24 cellular contexts compared by ENCODE assay signal in genomic region chr4:186015212-186015817, GRCh38. TPM values are rescaled to one million over a fixed set of nuclear protein-coding genes. Genes with fewer than 3 reads are reported as not detected.
DNase-seq lines count a peak whose midpoint lies in the region; ATAC-seq, FAIRE-seq and TF ChIP-seq lines count a peak whose summit lies in the region.
"Had no signal": no experiment of that assay in that cellular context is flagged by ENCODE, and none has a peak within 500 bp of the region (broad histone marks: within the 10 kb centered on the region; RNA-seq: fewer than 3 reads in every experiment).

No MANE protein-coding gene starts in this region.

- H4K20me1 ChIP-seq in GM23338 (replicated peaks; ENCODE audit: insufficient read depth) = no peaks in the 10 kb centered on the region
- H4K20me1 ChIP-seq in PC-3 (ENCODE audit: low read length) = no peaks in the 10 kb centered on the region

- ATAC-seq in GM23338 = peak; percentile 33; the same call in 2 of the 3 replicates
- no peak; the same call in 1 of the 2 replicates for ATAC-seq in PC-3
- ATAC-seq in Right ventricle myocardium superior (ENCODE audit: poor library complexity) = peak; percentile 87
- ATAC-seq in GM19328 (IDR thresholded peaks at IDR 0.05; ENCODE audit: unreplicated experiment) = no peak
- ATAC-seq: stimulated activated effector memory CD8-positive, alpha-beta T cell treated with anti-CD3 and anti-CD28 coated beads, Interleukin-12 subunit alpha, Interleukin-12 subunit beta, amount 100 ng/mL, for 72 hours had no signal

- H3K27me3 Mint-ChIP-seq in GM23338 (ENCODE audit: insufficient read depth, low read depth, poor library complexity) = peaks cover 6% of the 10 kb centered on the region
- H3K27me3 Mint-ChIP-seq: activated naive CD8-positive, alpha-beta T cell treated with anti-CD3 and anti-CD28 coated beads, Interleukin-2, amount 10 ng/mL, durations not matched to agents 7 days and 5 days; CD4-positive, CD25-positive, alpha-beta regulatory T cell had no signal

- H3K27ac ChIP-seq in GM23338 (ENCODE audit: low read depth) (peak overlapping the region; percentile 80), PC-3 (ENCODE audit: low read length) (no peak overlapping the region), mesenchymal stem cell (ENCODE audit: low read length, poor library complexity, severe bottlenecking) (no peak overlapping the region)
- H3K27ac ChIP-seq in effector memory CD4-positive, alpha-beta T cell (ENCODE audit: insufficient read depth, low read length, poor library complexity, severe bottlenecking) = no peak overlapping the region
- H3K27ac ChIP-seq: PC-9, SJSA1, suprapubic skin had no signal

- no peak overlapping the region for H3K23ac ChIP-seq in mesenchymal stem cell (ENCODE audit: low read length in 2 of 2)

- H3K4me3 ChIP-seq in GM23338 (no peak overlapping the region), PC-3 (ENCODE audit: low read length) (no peak overlapping the region), mesenchymal stem cell (ENCODE audit: insufficient read depth in 1 of 2, low read depth in 1 of 2, low read length in 2 of 2) (no peak overlapping the region)
- H3K4me3 ChIP-seq in effector memory CD4-positive, alpha-beta T cell (ENCODE audit: insufficient read depth, low read depth, low read length, poor library complexity, severe bottlenecking) = no peak overlapping the region
- H3K4me3 ChIP-seq: PC-9, SJSA1, suprapubic skin had no signal

- H3K27me3 ChIP-seq in GM23338 (ENCODE audit: insufficient read depth) = no peaks in the 10 kb centered on the region
- no peaks in the 10 kb centered on the region for H3K27me3 ChIP-seq in PC-3 (ENCODE audit: low read length)
- no peaks in the 10 kb centered on the region for H3K27me3 ChIP-seq in mesenchymal stem cell (ENCODE audit: control insufficient read depth in 1 of 2, insufficient read depth in 1 of 2, low read length in 2 of 2)
- no peaks in the 10 kb centered on the region for H3K27me3 ChIP-seq in effector memory CD4-positive, alpha-beta T cell (replicated peaks; ENCODE audit: control insufficient read depth, insufficient read depth, low read length, poor library complexity, severe bottlenecking)
- H3K27me3 ChIP-seq: SJSA1 had no signal

- H3K4me2 ChIP-seq in GM23338 (no peak overlapping the region), PC-3 (ENCODE audit: low read length) (no peak overlapping the region), mesenchymal stem cell (ENCODE audit: low read length, poor library complexity, severe bottlenecking) (no peak overlapping the region)
- H3K4me2 ChIP-seq: PC-9 had no signal

- H3K9me2 ChIP-seq in GM23338 (ENCODE audit: insufficient read depth) (no peaks in the 10 kb centered on the region), PC-3 (replicated peaks; ENCODE audit: low read length) (no peaks in the 10 kb centered on the region)

- no peaks in the 10 kb centered on the region for H3K9me3 ChIP-seq in PC-3 (ENCODE audit: low read length)
- peaks cover 6% of the 10 kb centered on the region for H3K9me3 ChIP-seq in mesenchymal stem cell (ENCODE audit: control insufficient read depth, low read length)
- no peaks in the 10 kb centered on the region for H3K9me3 ChIP-seq in effector memory CD4-positive, alpha-beta T cell (ENCODE audit: control insufficient read depth, low read length)
- H3K9me3 ChIP-seq: SJSA1, suprapubic skin had no signal

- no peak overlapping the region for H3K4ac ChIP-seq in mesenchymal stem cell (ENCODE audit: low read depth in 1 of 2, low read length in 2 of 2)

- POLR2A ChIA-PET in PC-3 (lab: Charles Lee; ENCODE audit: unreplicated experiment) = no interaction called here

- H3K4me1 ChIP-seq in GM23338 (ENCODE audit: insufficient read depth) (peaks cover 12% of the 10 kb centered on the region), PC-3 (ENCODE audit: insufficient read depth, low read length) (no peaks in the 10 kb centered on the region), mesenchymal stem cell (ENCODE audit: control insufficient read depth, insufficient read depth, low read depth, low read length) (no peaks in the 10 kb centered on the region)
- H3K4me1 ChIP-seq in effector memory CD4-positive, alpha-beta T cell (ENCODE audit: control insufficient read depth, insufficient read depth, low read length, poor library complexity, severe bottlenecking) = no peaks in the 10 kb centered on the region
- H3K4me1 ChIP-seq: SJSA1, suprapubic skin had no signal

- no peak overlapping the region for H2AK5ac ChIP-seq in mesenchymal stem cell (ENCODE audit: low read length, severe bottlenecking)

- FAIRE-seq in urothelium cell line (lab: Jason Lieb, UNC) = no peak
- FAIRE-seq: GM18507 had no signal

- peaks cover 8% of the 10 kb centered on the region; the same call in 2 of the 3 replicates for H3K9me3 Mint-ChIP-seq in GM23338
- H3K9me3 Mint-ChIP-seq: activated naive CD8-positive, alpha-beta T cell treated with anti-CD3 and anti-CD28 coated beads, Interleukin-2, amount 10 ng/mL, durations not matched to agents 7 days and 5 days; nephron had no signal

- no peak overlapping the region for H3K4me3 Mint-ChIP-seq in GM23338
- H3K4me3 Mint-ChIP-seq: activated naive CD8-positive, alpha-beta T cell treated with anti-CD3 and anti-CD28 coated beads, Interleukin-2, amount 10 ng/mL, durations not matched to agents 7 days and 5 days; CD4-positive, CD25-positive, alpha-beta regulatory T cell; mesothelial cell of epicardium; nephron; stimulated activated effector memory CD8-positive, alpha-beta T cell treated with anti-CD3 and anti-CD28 coated beads, Interleukin-12 subunit alpha, Interleukin-12 subunit beta, amount 100 ng/mL, for 72 hours had no signal

- H3K36me3 Mint-ChIP-seq in GM23338 (ENCODE audit: low read depth) = peaks cover 11% of the 10 kb centered on the region
- H3K36me3 Mint-ChIP-seq: activated naive CD8-positive, alpha-beta T cell treated with anti-CD3 and anti-CD28 coated beads, Interleukin-2, amount 10 ng/mL, durations not matched to agents 7 days and 5 days; CD4-positive, CD25-positive, alpha-beta regulatory T cell; mesothelial cell of epicardium; stimulated activated effector memory CD8-positive, alpha-beta T cell treated with anti-CD3 and anti-CD28 coated beads, Interleukin-12 subunit alpha, Interleukin-12 subunit beta, amount 100 ng/mL, for 72 hours had no signal

- no peaks in the 10 kb centered on the region for H3K79me1 ChIP-seq in mesenchymal stem cell (replicated peaks; ENCODE audit: low read length, poor library complexity, severe bottlenecking)

- BruUV-seq in PC-3 (replicated peaks; lab: Mats Ljungman, UMichigan) = no TSS peak

- H3K14ac ChIP-seq in mesenchymal stem cell (ENCODE audit: low read length in 2 of 2) = no peak overlapping the region

- no peak overlapping the region for H3K18ac ChIP-seq in mesenchymal stem cell (ENCODE audit: low read depth in 1 of 2, low read length in 2 of 2)

- H3F3A ChIP-seq in GM23338 (replicated peaks; ENCODE audit: low read depth) = peaks cover 7% of the 10 kb centered on the region; the same call in 1 of the 2 replicates
- H3F3A ChIP-seq in PC-3 (ENCODE audit: low read length, unreplicated experiment) = no peaks in the 10 kb centered on the region

- no peak overlapping the region for H2BK12ac ChIP-seq in mesenchymal stem cell (ENCODE audit: low read length in 2 of 2)

- DNase-seq in GM23338 (ENCODE audit: low spot score) (no peak), PC-3 (peak; percentile 7), Right ventricle myocardium superior (peak; percentile 64), mesenchymal stem cell (no peak), urothelium cell line (ENCODE audit: low spot score) (no peak), SKM-1 (lab: John Stamatoyannopoulos, UW; ENCODE audit: unreplicated experiment) (no peak)
- no peak for DNase-seq in effector memory CD4-positive, alpha-beta T cell
- DNase-seq: activated CD4-positive, alpha-beta T cell treated with anti-CD3 and anti-CD28 coated beads, Interleukin-2, amount 50 U/mL, for 1 hour; activated CD8-positive, alpha-beta memory T cell treated with anti-CD3 and anti-CD28 coated beads, Interleukin-2, amount 50 U/mL, for 48 hours; activated effector memory CD4-positive, alpha-beta T cell treated with Interleukin-2 at 50 U/mL for 16 hours; activated naive CD8-positive, alpha-beta T cell treated with anti-CD3 and anti-CD28 coated beads, Interleukin-2, amount 10 ng/mL, durations not matched to agents 7 days and 5 days; CD4-positive, CD25-positive, alpha-beta regulatory T cell; KG1; NCI-H1930; NCI-H345; PC-9; T-helper 2 cell had no signal

- no peak overlapping the region for H4K8ac ChIP-seq in mesenchymal stem cell (ENCODE audit: low read length)

- peak; percentile 10 to 66; a peak in 2 of 4 replicates for TF ChIP-seq CTCF in GM23338 (conservative IDR thresholded peaks at IDR 0.05; ENCODE audit: low read depth in 2 of 2)
- TF ChIP-seq CTCF in PC-3 (conservative IDR thresholded peaks at IDR 0.05; ENCODE audit: low read depth, low read length) = peak; percentile 28; the same call in 1 of the 2 replicates

- H3K27ac Mint-ChIP-seq in GM23338 = peak overlapping the region; percentile 82
- H3K27ac Mint-ChIP-seq: activated naive CD8-positive, alpha-beta T cell treated with anti-CD3 and anti-CD28 coated beads, Interleukin-2, amount 10 ng/mL, durations not matched to agents 7 days and 5 days; mesothelial cell of epicardium; nephron; stimulated activated effector memory CD8-positive, alpha-beta T cell treated with anti-CD3 and anti-CD28 coated beads, Interleukin-12 subunit alpha, Interleukin-12 subunit beta, amount 100 ng/mL, for 72 hours had no signal

- H2BK5ac ChIP-seq in mesenchymal stem cell (ENCODE audit: low read depth, low read length, poor library complexity, severe bottlenecking) = no peak overlapping the region

- no peak overlapping the region for H4K91ac ChIP-seq in mesenchymal stem cell (ENCODE audit: low read length)

- H3K79me2 ChIP-seq in GM23338 (replicated peaks; ENCODE audit: insufficient read depth) (no peaks in the 10 kb centered on the region), PC-3 (ENCODE audit: low read length) (no peaks in the 10 kb centered on the region)

- peaks cover 35% of the 10 kb centered on the region for H3K4me1 Mint-ChIP-seq in GM23338
- H3K4me1 Mint-ChIP-seq: activated naive CD8-positive, alpha-beta T cell treated with anti-CD3 and anti-CD28 coated beads, Interleukin-2, amount 10 ng/mL, durations not matched to agents 7 days and 5 days; CD4-positive, CD25-positive, alpha-beta regulatory T cell; stimulated activated effector memory CD8-positive, alpha-beta T cell treated with anti-CD3 and anti-CD28 coated beads, Interleukin-12 subunit alpha, Interleukin-12 subunit beta, amount 100 ng/mL, for 72 hours had no signal

- H3K9ac ChIP-seq in PC-3 (ENCODE audit: low read length) (no peak overlapping the region), mesenchymal stem cell (ENCODE audit: low read length) (no peak overlapping the region)

- no peak overlapping the region for H2BK15ac ChIP-seq in mesenchymal stem cell (ENCODE audit: low read depth, poor library complexity, severe bottlenecking)

- intact Hi-C loops in PC-3 (cut with micrococcal nuclease) (no loop called here), Right ventricle myocardium superior (cut with DNase I) (no loop called here)

- H3K36me3 ChIP-seq in GM23338 (ENCODE audit: insufficient read depth) (no peaks in the 10 kb centered on the region), PC-3 (ENCODE audit: low read depth, low read length) (no peaks in the 10 kb centered on the region), mesenchymal stem cell (ENCODE audit: control insufficient read depth in 1 of 2, insufficient read depth in 2 of 2, low read depth in 1 of 2, low read length in 2 of 2) (no peaks in the 10 kb centered on the region)
- H3K36me3 ChIP-seq in effector memory CD4-positive, alpha-beta T cell (ENCODE audit: control insufficient read depth, insufficient read depth, low read length) = no peaks in the 10 kb centered on the region
- H3K36me3 ChIP-seq: SJSA1, suprapubic skin had no signal

- H2AFZ ChIP-seq in GM23338 (peak overlapping the region; percentile 33; the same call in 1 of the 2 replicates), PC-3 (ENCODE audit: low read length) (no peak overlapping the region), mesenchymal stem cell (ENCODE audit: low read depth, low read length) (peak overlapping the region; percentile 56)
- H2AFZ ChIP-seq: PC-9 had no signal

- WGBS in mesenchymal stem cell = 86% methylated on average over 10 of the region's 12 CpGs

- no peak overlapping the region for H2BK120ac ChIP-seq in mesenchymal stem cell (ENCODE audit: low read depth, low read length)

- CTCF ChIA-PET in PC-3 (lab: Charles Lee) = no interaction called here

RNA-seq across cellular contexts. Expression of gene TLR3, which starts 53.6 kb away (rescaled TPM):
- 0.27 and 0.38 TPM in 2 replicates for total RNA-seq in GM23338 (2014; rRNA removed; shearing (Covaris generic))
- polyA plus RNA-seq in GM23338 (2016; fragmentation: Nextera tagmentation; extraction: Ambion mirVana) = 0.32 and 0.33 TPM in 2 replicates
- total RNA-seq in PC-3 (2014; rRNA removed) (0.33 TPM in 1 of 2 replicates, not detected in the other), Right ventricle myocardium superior (4.6 TPM)
- polyA plus RNA-seq in mesenchymal stem cell (2013, experiment 1 of 2) = 15.4 TPM
- polyA plus RNA-seq in mesenchymal stem cell (2013, experiment 2 of 2) = 15.5 TPM

Comparison
In these comparisons a context has a peak if more than half of its experiments do, and no peak if none do; other contexts are left out.
1. ATAC-seq: peak in GM23338 (single experiment) and Right ventricle myocardium superior (single experiment); none in PC-3 (single experiment) and GM19328 (single experiment).
2. DNase-seq: peak in PC-3 (single experiment) and Right ventricle myocardium superior (single experiment); none in GM23338 (single experiment), mesenchymal stem cell (single experiment), effector memory CD4-positive, alpha-beta T cell (0 of 3), urothelium cell line (single experiment) and SKM-1 (single experiment).